ENCODE assay signal across 1 cellular context in genomic region chr7:23105644-23106490, GRCh38.
TF ChIP-seq lines count a peak whose summit lies in the region.

TSS of gene KLHL7 (plus strand) at chr7:23105785. CDS start at chr7:23106027, 242 bp downstream.

TF ChIP-seq in K562, 482 proteins besides CTCF, POLR2A, EP300 and RAD21 (continued from another document and continues in another):
- TF ChIP-seq CBFA2T3 (IDR thresholded peaks at IDR 0.05) (no peak; the same call in 1 of the 2 replicates), KDM2B (CRISPR knock-in tag; IDR thresholded peaks at IDR 0.05) (0 out of 2 replicates have a peak, but pooled peaks have one; percentile 9), ZNF239 (CRISPR knock-in tag; IDR thresholded peaks at IDR 0.05) (no peak), MCM3 (IDR thresholded peaks at IDR 0.05) (no peak), ZBTB12 (CRISPR knock-in tag; IDR thresholded peaks at IDR 0.05) (peak; percentile 88), MEIS2 (IDR thresholded peaks at IDR 0.05; ENCODE audit: partially characterized antibody) (peak; percentile 77), CGGBP1 (CRISPR knock-in tag; IDR thresholded peaks at IDR 0.05) (no peak), ZFP30 (CRISPR knock-in tag; IDR thresholded peaks at IDR 0.05; ENCODE audit: borderline replicate concordance) (no peak), DPF2 (IDR thresholded peaks at IDR 0.05) (no peak), MAFG (tag; conservative IDR thresholded peaks at IDR 0.05) (no peak), ZNF212 (CRISPR knock-in tag; IDR thresholded peaks at IDR 0.05) (no peak), SUPT5H (IDR thresholded peaks at IDR 0.05) (peak; percentile 82), ZNF282 (CRISPR knock-in tag; IDR thresholded peaks at IDR 0.05) (no peak), HMG20A (CRISPR knock-in tag; conservative IDR thresholded peaks at IDR 0.05) (no peak), RBBP5 (IDR thresholded peaks at IDR 0.05; ENCODE audit: borderline replicate concordance, insufficient read depth, low read length, poor library complexity, severe bottlenecking) (peak; percentile 92), IFI16 (CRISPR knock-in tag; IDR thresholded peaks at IDR 0.05) (no peak), ZNF444 (CRISPR knock-in tag; IDR thresholded peaks at IDR 0.05) (no peak), NR2C2 (CRISPR knock-in tag; IDR thresholded peaks at IDR 0.05) (0 out of 2 replicates have a peak, but pooled peaks have one; percentile 44), NR2C2 (tag; IDR thresholded peaks at IDR 0.05) (no peak), ATF4 (CRISPR knock-in tag; IDR thresholded peaks at IDR 0.05) (no peak), ZBTB7A (IDR thresholded peaks at IDR 0.05; ENCODE audit: borderline replicate concordance, control insufficient read depth, low read depth, low read length) (peak; percentile 71; the same call in 1 of the 2 replicates), ZZZ3 (IDR thresholded peaks at IDR 0.05) (no peak), LCOR (CRISPR knock-in tag; IDR thresholded peaks at IDR 0.05) (0 out of 2 replicates have a peak, but pooled peaks have one; percentile 38), ZNF589 (CRISPR knock-in tag; IDR thresholded peaks at IDR 0.05; ENCODE audit: low read depth) (no peak), ZNF512 (tag; IDR thresholded peaks at IDR 0.05) (no peak), ZNF232 (CRISPR knock-in tag; IDR thresholded peaks at IDR 0.05) (0 out of 2 replicates have a peak, but pooled peaks have one; percentile 40), RBM25 (IDR thresholded peaks at IDR 0.05; ENCODE audit: low read depth, low read length, severe bottlenecking) (no peak), MCM2 (IDR thresholded peaks at IDR 0.05; ENCODE audit: low read depth) (no peak), MED1 (CRISPR knock-in tag; IDR thresholded peaks at IDR 0.05; ENCODE audit: borderline replicate concordance) (no peak), PHF21A (IDR thresholded peaks at IDR 0.05; ENCODE audit: borderline replicate concordance, low read depth) (0 out of 2 replicates have a peak, but pooled peaks have one; percentile 72), NCOA4 (IDR thresholded peaks at IDR 0.05; ENCODE audit: partially characterized antibody) (no peak), ZNF124 (CRISPR knock-in tag; IDR thresholded peaks at IDR 0.05) (no peak), XRCC3 (IDR thresholded peaks at IDR 0.05) (no peak), ZNF644 (tag; IDR thresholded peaks at IDR 0.05; ENCODE audit: low read depth) (no peak), ZNF316 (IDR thresholded peaks at IDR 0.05) (no peak), TBL1XR1 (IDR thresholded peaks at IDR 0.05; ENCODE audit: low read length in 2 of 2) (peak in 1 of 2 experiments; percentile 65; a peak in 2 of 4 replicates), ADNP (tag; IDR thresholded peaks at IDR 0.05) (no peak), KDM4B (IDR thresholded peaks at IDR 0.05; ENCODE audit: borderline replicate concordance in 2 of 2, low read depth in 1 of 2) (no peak), VEZF1 (CRISPR knock-in tag; IDR thresholded peaks at IDR 0.05) (peak; percentile 67), ZNF41 (CRISPR knock-in tag; conservative IDR thresholded peaks at IDR 0.05) (no peak), JUNB (CRISPR knock-in tag; conservative IDR thresholded peaks at IDR 0.05) (no peak), PML (IDR thresholded peaks at IDR 0.05; ENCODE audit: low read length) (peak; percentile 82), HMGN3 (IDR thresholded peaks at IDR 0.05; ENCODE audit: borderline replicate concordance, extremely low read depth, insufficient read length, low read depth, low read length) (peak; percentile 49), ELK3 (CRISPR knock-in tag; IDR thresholded peaks at IDR 0.05) (no peak), ELF4 (CRISPR knock-in tag; IDR thresholded peaks at IDR 0.05) (no peak), RB1 (IDR thresholded peaks at IDR 0.05; ENCODE audit: low read depth) (peak; percentile 59; the same call in 1 of the 2 replicates), NR4A1 (CRISPR knock-in tag; IDR thresholded peaks at IDR 0.05) (no peak), NR4A1 (tag; IDR thresholded peaks at IDR 0.05) (no peak), RFX5 (IDR thresholded peaks at IDR 0.05; ENCODE audit: low read depth, low read length) (no peak), STAT6 (CRISPR knock-in tag; IDR thresholded peaks at IDR 0.05) (no peak), BDP1 (IDR thresholded peaks at IDR 0.05; ENCODE audit: insufficient read depth, insufficient read length) (no peak), HCFC1 (IDR thresholded peaks at IDR 0.05; ENCODE audit: low read depth, low read length) (peak; percentile 80)
- TF ChIP-seq, protein P1, sequence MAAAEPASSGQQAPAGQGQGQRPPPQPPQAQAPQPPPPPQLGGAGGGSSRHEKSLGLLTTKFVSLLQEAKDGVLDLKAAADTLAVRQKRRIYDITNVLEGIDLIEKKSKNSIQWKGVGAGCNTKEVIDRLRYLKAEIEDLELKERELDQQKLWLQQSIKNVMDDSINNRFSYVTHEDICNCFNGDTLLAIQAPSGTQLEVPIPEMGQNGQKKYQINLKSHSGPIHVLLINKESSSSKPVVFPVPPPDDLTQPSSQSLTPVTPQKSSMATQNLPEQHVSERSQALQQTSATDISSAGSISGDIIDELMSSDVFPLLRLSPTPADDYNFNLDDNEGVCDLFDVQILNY (CRISPR knock-in tag; IDR thresholded peaks at IDR 0.05), result no peak
- TF ChIP-seq, protein P2, sequence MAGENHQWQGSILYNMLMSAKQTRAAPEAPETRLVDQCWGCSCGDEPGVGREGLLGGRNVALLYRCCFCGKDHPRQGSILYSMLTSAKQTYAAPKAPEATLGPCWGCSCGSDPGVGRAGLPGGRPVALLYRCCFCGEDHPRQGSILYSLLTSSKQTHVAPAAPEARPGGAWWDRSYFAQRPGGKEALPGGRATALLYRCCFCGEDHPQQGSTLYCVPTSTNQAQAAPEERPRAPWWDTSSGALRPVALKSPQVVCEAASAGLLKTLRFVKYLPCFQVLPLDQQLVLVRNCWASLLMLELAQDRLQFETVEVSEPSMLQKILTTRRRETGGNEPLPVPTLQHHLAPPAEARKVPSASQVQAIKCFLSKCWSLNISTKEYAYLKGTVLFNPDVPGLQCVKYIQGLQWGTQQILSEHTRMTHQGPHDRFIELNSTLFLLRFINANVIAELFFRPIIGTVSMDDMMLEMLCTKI (IDR thresholded peaks at IDR 0.05; ENCODE audit: partially characterized antibody), result no peak
- TF ChIP-seq, protein P3, sequence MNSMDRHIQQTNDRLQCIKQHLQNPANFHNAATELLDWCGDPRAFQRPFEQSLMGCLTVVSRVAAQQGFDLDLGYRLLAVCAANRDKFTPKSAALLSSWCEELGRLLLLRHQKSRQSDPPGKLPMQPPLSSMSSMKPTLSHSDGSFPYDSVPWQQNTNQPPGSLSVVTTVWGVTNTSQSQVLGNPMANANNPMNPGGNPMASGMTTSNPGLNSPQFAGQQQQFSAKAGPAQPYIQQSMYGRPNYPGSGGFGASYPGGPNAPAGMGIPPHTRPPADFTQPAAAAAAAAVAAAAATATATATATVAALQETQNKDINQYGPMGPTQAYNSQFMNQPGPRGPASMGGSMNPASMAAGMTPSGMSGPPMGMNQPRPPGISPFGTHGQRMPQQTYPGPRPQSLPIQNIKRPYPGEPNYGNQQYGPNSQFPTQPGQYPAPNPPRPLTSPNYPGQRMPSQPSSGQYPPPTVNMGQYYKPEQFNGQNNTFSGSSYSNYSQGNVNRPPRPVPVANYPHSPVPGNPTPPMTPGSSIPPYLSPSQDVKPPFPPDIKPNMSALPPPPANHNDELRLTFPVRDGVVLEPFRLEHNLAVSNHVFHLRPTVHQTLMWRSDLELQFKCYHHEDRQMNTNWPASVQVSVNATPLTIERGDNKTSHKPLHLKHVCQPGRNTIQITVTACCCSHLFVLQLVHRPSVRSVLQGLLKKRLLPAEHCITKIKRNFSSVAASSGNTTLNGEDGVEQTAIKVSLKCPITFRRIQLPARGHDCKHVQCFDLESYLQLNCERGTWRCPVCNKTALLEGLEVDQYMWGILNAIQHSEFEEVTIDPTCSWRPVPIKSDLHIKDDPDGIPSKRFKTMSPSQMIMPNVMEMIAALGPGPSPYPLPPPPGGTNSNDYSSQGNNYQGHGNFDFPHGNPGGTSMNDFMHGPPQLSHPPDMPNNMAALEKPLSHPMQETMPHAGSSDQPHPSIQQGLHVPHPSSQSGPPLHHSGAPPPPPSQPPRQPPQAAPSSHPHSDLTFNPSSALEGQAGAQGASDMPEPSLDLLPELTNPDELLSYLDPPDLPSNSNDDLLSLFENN (IDR thresholded peaks at IDR 0.05; ENCODE audit: low read depth in 2 of 2, low read length in 2 of 2), result no peak
- TF ChIP-seq, protein P4, sequence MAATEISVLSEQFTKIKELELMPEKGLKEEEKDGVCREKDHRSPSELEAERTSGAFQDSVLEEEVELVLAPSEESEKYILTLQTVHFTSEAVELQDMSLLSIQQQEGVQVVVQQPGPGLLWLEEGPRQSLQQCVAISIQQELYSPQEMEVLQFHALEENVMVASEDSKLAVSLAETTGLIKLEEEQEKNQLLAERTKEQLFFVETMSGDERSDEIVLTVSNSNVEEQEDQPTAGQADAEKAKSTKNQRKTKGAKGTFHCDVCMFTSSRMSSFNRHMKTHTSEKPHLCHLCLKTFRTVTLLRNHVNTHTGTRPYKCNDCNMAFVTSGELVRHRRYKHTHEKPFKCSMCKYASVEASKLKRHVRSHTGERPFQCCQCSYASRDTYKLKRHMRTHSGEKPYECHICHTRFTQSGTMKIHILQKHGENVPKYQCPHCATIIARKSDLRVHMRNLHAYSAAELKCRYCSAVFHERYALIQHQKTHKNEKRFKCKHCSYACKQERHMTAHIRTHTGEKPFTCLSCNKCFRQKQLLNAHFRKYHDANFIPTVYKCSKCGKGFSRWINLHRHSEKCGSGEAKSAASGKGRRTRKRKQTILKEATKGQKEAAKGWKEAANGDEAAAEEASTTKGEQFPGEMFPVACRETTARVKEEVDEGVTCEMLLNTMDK (IDR thresholded peaks at IDR 0.05; ENCODE audit: borderline replicate concordance, insufficient read depth, low read depth, low read length, poor library complexity, severe bottlenecking), result no peak
